In the genomic region with DNA sequence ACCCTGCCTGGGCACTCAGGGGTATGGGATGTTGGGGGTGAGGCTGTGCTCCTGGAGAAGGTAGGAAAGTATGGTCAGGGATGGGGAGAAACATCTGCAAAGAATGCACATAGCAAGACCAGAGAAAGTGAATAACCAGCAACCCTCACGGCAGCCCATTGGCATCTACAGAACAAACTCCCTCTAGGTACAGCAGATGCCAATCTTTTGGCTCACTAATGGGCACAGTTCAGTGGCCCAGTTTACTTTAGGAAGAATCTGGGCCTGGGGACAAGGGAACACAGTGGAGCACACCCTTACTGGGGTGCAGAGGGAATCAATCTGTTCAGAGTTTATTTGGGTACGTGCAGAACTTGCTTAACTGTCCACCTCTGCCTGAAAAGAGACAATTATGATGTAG, we compare ENCODE assay signal across 8 cellular contexts.
DNase-seq lines count a peak whose midpoint lies in the region; ATAC-seq and TF ChIP-seq lines count a peak whose summit lies in the region.

No MANE protein-coding gene starts in this region.

- peak overlapping the region; percentile 72 for H3K27ac ChIP-seq in psoas muscle

- no peak for TF ChIP-seq CTCF in psoas muscle (IDR thresholded peaks at IDR 0.05)

- H3K4me3 ChIP-seq in psoas muscle, result no peak overlapping the region

- ATAC-seq in GM18870 (IDR thresholded peaks at IDR 0.05; ENCODE audit: unreplicated experiment) (peak; percentile 6), HG02970 (IDR thresholded peaks at IDR 0.05; ENCODE audit: low FRiP score, unreplicated experiment) (peak; percentile 8), psoas muscle (peak in 3 of 4 donors; percentile 25 to 61 (median 58)), HG02571 (IDR thresholded peaks at IDR 0.05; ENCODE audit: unreplicated experiment) (no peak), GM21381 (IDR thresholded peaks at IDR 0.05; ENCODE audit: unreplicated experiment) (no peak)

- 55 to 85% (median 65%) methylated on average over 2 of the region's 2 CpGs for WGBS in psoas muscle, 3 donors

- peaks cover 27% of the 10 kb centered on the region for H3K4me1 ChIP-seq in psoas muscle

- DNase-seq in astrocyte of the hippocampus (ENCODE audit: low read depth, low spot score) (peak; percentile 29), psoas muscle (no peak), HuH-7.5 (ENCODE audit: low spot score) (no peak)
- DNase-seq in NK-92 treated with Interleukin-12 subunit alpha and Interleukin-12 subunit beta, amount 100 ng/mL, for 24 hours (lab: John Stamatoyannopoulos, UW), result no peak

- H3K9me3 ChIP-seq in psoas muscle, result no peaks in the 10 kb centered on the region

- no peaks in the 10 kb centered on the region for H3K27me3 ChIP-seq in psoas muscle (ENCODE audit: insufficient read depth in 3 of 3, low read length in 2 of 3)

- intact Hi-C loops in psoas muscle (cut with DNase I), result no loop called here

- no peaks in the 10 kb centered on the region for H3K36me3 ChIP-seq in psoas muscle (ENCODE audit: insufficient read depth in 1 of 2, low read depth in 1 of 2)

Comparison
In these comparisons a context has a peak if more than half of its experiments do, and no peak if none do; other contexts are left out.
1. ATAC-seq: peak in GM18870 (single experiment), HG02970 (single experiment) and psoas muscle (3 of 4); none in HG02571 (single experiment) and GM21381 (single experiment).